Comparison of ENCODE assay signal across 8 cellular contexts in the genomic region with DNA sequence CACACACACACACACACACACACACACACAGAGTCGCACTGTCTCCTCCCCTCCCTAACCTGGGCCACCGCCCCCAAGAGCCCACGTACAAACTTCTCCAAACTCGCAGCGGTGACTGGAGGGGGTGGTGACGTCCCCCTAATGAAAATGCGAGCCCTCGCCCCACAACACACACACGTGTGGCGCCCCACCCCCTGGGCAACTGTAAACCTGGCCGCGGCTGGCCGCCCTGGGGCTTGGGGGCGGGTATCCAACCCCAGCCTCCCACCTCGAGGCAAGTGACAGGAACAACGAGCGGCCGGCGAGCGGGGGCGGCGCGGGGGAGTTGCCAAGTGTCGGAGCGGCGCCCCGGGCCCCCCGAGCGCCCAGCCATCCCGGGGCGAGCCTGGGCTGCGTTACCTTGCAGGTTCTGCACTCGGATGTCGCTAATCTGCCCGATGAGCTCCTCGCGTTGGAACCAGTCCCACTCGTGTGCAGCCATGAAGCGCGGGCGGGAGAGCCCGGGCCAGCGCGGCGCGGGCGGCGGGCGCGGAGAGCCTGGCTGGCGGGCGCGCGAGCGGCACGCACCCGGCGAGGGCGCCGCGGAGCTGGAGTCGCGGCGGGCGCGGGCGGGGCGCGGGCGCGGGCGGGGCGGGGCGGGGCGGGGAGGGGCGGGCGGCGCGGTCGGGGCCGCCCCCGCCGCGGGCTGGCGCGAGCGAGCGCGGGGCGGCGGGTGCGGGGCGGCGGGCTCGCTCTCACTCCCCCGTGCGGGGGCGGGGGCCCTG. TPM values are rescaled to one million over a fixed set of nuclear protein-coding genes. Genes with fewer than 3 reads are reported as not detected.
DNase-seq lines count a peak whose midpoint lies in the region; ATAC-seq and TF ChIP-seq lines count a peak whose summit lies in the region.

Gene CLMN (minus strand): TSS at position 597 of the 764 bp plus-strand sequence. CDS start 116 bp downstream, at position 481.

- intact Hi-C loops in Right ventricle myocardium inferior (cut with DNase I) (loop anchor here (5.0 kb wide), 1 partner anchor 108 kb away; no protein-coding TSS in a partner anchor), cardiac septum (cut with DNase I) (no loop called here)
- intact Hi-C loops in dendritic cell treated with granulocyte-macrophage colony-stimulating factor and Interleukin-4, amounts not matched to agents 40 ng/mL and 50 ng/mL, for 4 days (cut with micrococcal nuclease) = loop anchor here (5.0 to 10.0 kb wide), 3 partner anchors 62 to 205 kb away; partner anchors contain the start of gene DICER1

- H3K27ac Mint-ChIP-seq in dendritic cell treated with granulocyte-macrophage colony-stimulating factor and Interleukin-4, amounts not matched to agents 40 ng/mL and 50 ng/mL, for 4 days = peak within 1 kb of the TSS; percentile 79

- H3K27ac ChIP-seq in HUES64 (ENCODE audit: low read depth, low read length) = no peak within 1 kb of the TSS
- H3K27ac ChIP-seq in VCaP = peak within 1 kb of the TSS; percentile 68
- H3K27ac ChIP-seq in lung (ENCODE audit: low read depth in 1 of 2, low read length in 1 of 2) = peak within 1 kb of the TSS; percentile 32 to 58

- TF ChIP-seq CTCF in VCaP (conservative IDR thresholded peaks at IDR 0.05) (no peak), lung (IDR thresholded peaks at IDR 0.05; ENCODE audit: control extremely low read depth, extremely low read depth) (no peak)

- peaks cover 8% of the 10 kb centered on the region; the same call in 1 of the 2 replicates for H3K4me1 ChIP-seq in HUES64 (ENCODE audit: insufficient read depth, low read length)
- peaks cover 0 to 3% of the 10 kb centered on the region in 2 donors for H3K4me1 ChIP-seq in lung (ENCODE audit: control insufficient read depth in 2 of 2, insufficient read depth in 2 of 2, low read length in 2 of 2)

- H3K36me3 ChIP-seq in HUES64 (ENCODE audit: insufficient read depth, low read length) (no peaks in the 10 kb centered on the region), lung (ENCODE audit: control insufficient read depth in 2 of 2, insufficient read depth in 2 of 2, low read length in 2 of 2) (no peaks in the 10 kb centered on the region)

- DNase-seq in Right ventricle myocardium inferior (ENCODE audit: missing footprints) (no peak), cardiac septum (ENCODE audit: low spot score) (no peak), lung (ENCODE audit: low spot score) (no peak), inferior parietal cortex (ENCODE audit: extremely low spot score) (no peak)
- DNase-seq in stimulated activated naive CD4-positive, alpha-beta T cell treated with Interleukin-2 at 50 U/mL for 16 hours (lab: John Stamatoyannopoulos, UW) = peak; percentile 42

- H3K4me1 Mint-ChIP-seq in dendritic cell treated with granulocyte-macrophage colony-stimulating factor and Interleukin-4, amounts not matched to agents 40 ng/mL and 50 ng/mL, for 4 days (ENCODE audit: low read depth) = peaks cover 89% of the 10 kb centered on the region

- H3K4me3 ChIP-seq in HUES64 (ENCODE audit: low read length) = peak within 1 kb of the TSS; percentile 75
- peak within 1 kb of the TSS; percentile 58 for H3K4me3 ChIP-seq in lung

- H3K9ac ChIP-seq in HUES64 (ENCODE audit: low read depth, low read length) = peak within 1 kb of the TSS; percentile 64; the same call in 1 of the 2 replicates

- H3K4me3 Mint-ChIP-seq in dendritic cell treated with granulocyte-macrophage colony-stimulating factor and Interleukin-4, amounts not matched to agents 40 ng/mL and 50 ng/mL, for 4 days = peak within 1 kb of the TSS; percentile 85

- H3K27me3 ChIP-seq in HUES64 (ENCODE audit: insufficient read depth, low read length) = peaks cover 42% of the 10 kb centered on the region
- H3K27me3 ChIP-seq in lung (ENCODE audit: control insufficient read depth, insufficient read depth) = no peaks in the 10 kb centered on the region

- H3K36me3 Mint-ChIP-seq in dendritic cell treated with granulocyte-macrophage colony-stimulating factor and Interleukin-4, amounts not matched to agents 40 ng/mL and 50 ng/mL, for 4 days (ENCODE audit: low read depth) = peaks cover 6% of the 10 kb centered on the region

- WGBS in HUES64 = under 1% methylated on average over 72 of the region's 98 CpGs
- 1% methylated on average over 69 to 98 of the region's 98 CpGs for WGBS in lung, 2 donors

- no peaks in the 10 kb centered on the region for H3K9me3 Mint-ChIP-seq in dendritic cell treated with granulocyte-macrophage colony-stimulating factor and Interleukin-4, amounts not matched to agents 40 ng/mL and 50 ng/mL, for 4 days

- ATAC-seq in Right ventricle myocardium inferior = peak; percentile 51
- no peak for ATAC-seq in lung (ENCODE audit: insufficient read depth, low FRiP score)

- H3K9me3 ChIP-seq in HUES64 (ENCODE audit: insufficient read depth, low read depth, low read length) (no peaks in the 10 kb centered on the region), lung (ENCODE audit: control insufficient read depth in 2 of 2, insufficient read depth in 1 of 2, low read length in 1 of 2) (no peaks in the 10 kb centered on the region)

- peaks cover 7% of the 10 kb centered on the region for H3K27me3 Mint-ChIP-seq in dendritic cell treated with granulocyte-macrophage colony-stimulating factor and Interleukin-4, amounts not matched to agents 40 ng/mL and 50 ng/mL, for 4 days

RNA-seq across cellular contexts. Expression of gene CLMN, which starts in this region (rescaled TPM):
- total RNA-seq in Right ventricle myocardium inferior (7.6 TPM), cardiac septum (6.0 TPM), lung (10 to 100 TPM; 16.2 to 33.5 TPM)
- polyA plus RNA-seq in HUES64 (2013, experiment 1 of 2) = 2.5 TPM
- 2.9 TPM for polyA plus RNA-seq in HUES64 (2013, experiment 2 of 2)
- 1 to 10 TPM; 4.5 to 7.2 TPM for polyA plus RNA-seq in lung
